In the genomic region with DNA sequence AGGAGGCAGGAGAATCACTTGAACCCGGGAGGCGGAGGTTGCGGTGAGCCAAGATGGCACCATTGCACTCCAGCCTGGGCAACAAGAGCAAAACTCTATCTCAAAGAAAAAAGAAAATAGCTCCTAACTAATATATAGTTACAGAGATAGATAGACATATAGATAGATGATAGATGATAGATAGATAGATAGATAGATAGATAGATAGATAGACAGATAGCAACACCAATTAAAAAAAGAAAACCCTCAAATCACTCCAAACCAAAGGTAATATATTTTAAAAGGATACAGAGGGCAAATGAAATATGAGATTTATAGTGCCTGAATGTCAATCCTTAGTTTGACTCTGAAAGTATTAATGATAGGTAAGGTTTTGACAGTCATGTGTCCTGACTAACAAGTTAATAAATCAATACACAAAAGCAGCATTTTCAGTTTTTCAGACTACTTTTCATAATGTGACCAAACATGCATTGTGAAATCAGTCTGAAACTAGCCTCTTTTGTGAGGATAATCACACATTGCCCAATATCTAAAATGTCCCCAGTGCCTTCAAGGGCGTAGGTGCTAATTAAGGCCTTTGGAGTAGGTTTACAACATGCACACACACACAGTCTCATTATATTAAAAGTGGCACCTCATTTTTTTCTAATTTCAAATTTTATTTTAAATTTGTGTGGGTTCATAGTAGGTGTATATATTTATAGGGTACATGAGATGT, we compare ENCODE assay signal across 30 cellular contexts.
"Had no signal": no experiment of that assay in that cellular context is flagged by ENCODE, and none has a peak within 500 bp of the region (broad histone marks: within the 10 kb centered on the region; RNA-seq: fewer than 3 reads in every experiment).

No MANE protein-coding gene starts in this region.

- DNase-seq: activated CD4-positive, alpha-beta T cell treated with anti-CD3 and anti-CD28 coated beads for 4 hours; activated CD4-positive, alpha-beta T cell treated with anti-CD3 and anti-CD28 coated beads, Interleukin-2, amount 50 U/mL, for 4 hours; activated effector memory CD4-positive, alpha-beta T cell treated with anti-CD3 and anti-CD28 coated beads, Interleukin-2, amount 50 U/mL, for 16 hours; activated naive CD4-positive, alpha-beta T cell treated with anti-CD3 and anti-CD28 coated beads for 36 hours; activated naive CD8-positive, alpha-beta T cell treated with anti-CD3 and anti-CD28 coated beads for 36 hours; activated T-cell treated with anti-CD3 and anti-CD28 coated beads, Interleukin-2, amount 50 U/mL, for 1 hour; brain microvascular endothelial cell; caudate nucleus; cortex of kidney; effector memory CD8-positive, alpha-beta T cell; erythroblast; left cardiac atrium; lower lobe of right lung; mesenchymal stem cell; naive thymus-derived CD8-positive, alpha-beta T cell; occipital lobe; posterior cingulate gyrus; right cardiac atrium; stimulated activated CD4-positive, alpha-beta T cell treated with anti-CD3 and anti-CD28 coated beads, Interleukin-2, amount 100 ng/mL, for 48 hours; stimulated activated naive CD8-positive, alpha-beta T cell treated with anti-CD3 and anti-CD28 coated beads, Interleukin-15, Interleukin-2, amounts not matched to agents 100 U/mL and 50 U/mL, for 24 hours; T-cell; testis; transverse colon; uterus had no signal

- ATAC-seq: effector memory CD8-positive, alpha-beta T cell; gastroesophageal sphincter; left cardiac atrium; naive thymus-derived CD8-positive, alpha-beta T cell; right cardiac atrium; stimulated activated naive CD8-positive, alpha-beta T cell treated with anti-CD3 and anti-CD28 coated beads, Interleukin-15, Interleukin-2, amounts not matched to agents 100 U/mL and 50 U/mL, for 24 hours; T-cell had no signal

- H3K27me3 Mint-ChIP-seq: activated naive CD8-positive, alpha-beta T cell treated with anti-CD3 and anti-CD28 coated beads for 36 hours; naive thymus-derived CD8-positive, alpha-beta T cell had no signal

- H3K36me3 ChIP-seq: ascending aorta, brain microvascular endothelial cell, gastroesophageal sphincter, lower lobe of right lung, transverse colon, uterus had no signal

- H3K79me2 ChIP-seq: hepatocyte had no signal

- H3K9me3 ChIP-seq: ascending aorta, gastroesophageal sphincter, lower lobe of right lung, testis, transverse colon, uterus had no signal

- H3K4me1 ChIP-seq: uterus had no signal

- H2AFZ ChIP-seq: hepatocyte had no signal

- H3K4me3 Mint-ChIP-seq: activated naive CD4-positive, alpha-beta T cell treated with anti-CD3 and anti-CD28 coated beads for 36 hours; activated naive CD8-positive, alpha-beta T cell treated with anti-CD3 and anti-CD28 coated beads for 36 hours; activated T-helper 1 cell treated with anti-CD3 and anti-CD28 coated beads, Interleukin-12 subunit alpha, Interleukin-12 subunit beta, Interleukin-2, Interleukin-4 antibody, amounts not matched to agents 30 ng/mL and 10 ng/mL and 1 ng/mL, durations not matched to agents 14 hours and 24 hours and 36 hours; effector memory CD8-positive, alpha-beta T cell; naive thymus-derived CD8-positive, alpha-beta T cell; neural crest cell; T-cell had no signal

- H3K27ac Mint-ChIP-seq: activated naive CD4-positive, alpha-beta T cell treated with anti-CD3 and anti-CD28 coated beads for 36 hours; activated naive CD8-positive, alpha-beta T cell treated with anti-CD3 and anti-CD28 coated beads for 36 hours; activated T-helper 1 cell treated with anti-CD3 and anti-CD28 coated beads, Interleukin-12 subunit alpha, Interleukin-12 subunit beta, Interleukin-2, Interleukin-4 antibody, amounts not matched to agents 30 ng/mL and 10 ng/mL and 1 ng/mL, durations not matched to agents 14 hours and 24 hours and 36 hours; effector memory CD8-positive, alpha-beta T cell; naive thymus-derived CD8-positive, alpha-beta T cell; T-cell had no signal

- H3K36me3 Mint-ChIP-seq: activated naive CD8-positive, alpha-beta T cell treated with anti-CD3 and anti-CD28 coated beads for 36 hours; naive thymus-derived CD8-positive, alpha-beta T cell; T-cell had no signal

- H3K4me3 ChIP-seq: ascending aorta, gastroesophageal sphincter, hepatocyte, lower lobe of right lung, testis, transverse colon, uterus had no signal

- H3K27me3 ChIP-seq: ascending aorta, brain microvascular endothelial cell, gastroesophageal sphincter, hepatocyte, testis, transverse colon, uterus had no signal

- H3K4me2 ChIP-seq: hepatocyte had no signal

- H3K27ac ChIP-seq: brain microvascular endothelial cell, hepatocyte, lower lobe of right lung, testis, transverse colon, uterus, VCaP had no signal

- H3K9me3 Mint-ChIP-seq: activated naive CD4-positive, alpha-beta T cell treated with anti-CD3 and anti-CD28 coated beads for 36 hours; activated naive CD8-positive, alpha-beta T cell treated with anti-CD3 and anti-CD28 coated beads for 36 hours; activated T-helper 1 cell treated with anti-CD3 and anti-CD28 coated beads, Interleukin-12 subunit alpha, Interleukin-12 subunit beta, Interleukin-2, Interleukin-4 antibody, amounts not matched to agents 30 ng/mL and 10 ng/mL and 1 ng/mL, durations not matched to agents 14 hours and 24 hours and 36 hours; effector memory CD8-positive, alpha-beta T cell; naive thymus-derived CD8-positive, alpha-beta T cell; neural crest cell; T-cell had no signal
